ENCODE assay signal across 8 cellular contexts in the genomic region with DNA sequence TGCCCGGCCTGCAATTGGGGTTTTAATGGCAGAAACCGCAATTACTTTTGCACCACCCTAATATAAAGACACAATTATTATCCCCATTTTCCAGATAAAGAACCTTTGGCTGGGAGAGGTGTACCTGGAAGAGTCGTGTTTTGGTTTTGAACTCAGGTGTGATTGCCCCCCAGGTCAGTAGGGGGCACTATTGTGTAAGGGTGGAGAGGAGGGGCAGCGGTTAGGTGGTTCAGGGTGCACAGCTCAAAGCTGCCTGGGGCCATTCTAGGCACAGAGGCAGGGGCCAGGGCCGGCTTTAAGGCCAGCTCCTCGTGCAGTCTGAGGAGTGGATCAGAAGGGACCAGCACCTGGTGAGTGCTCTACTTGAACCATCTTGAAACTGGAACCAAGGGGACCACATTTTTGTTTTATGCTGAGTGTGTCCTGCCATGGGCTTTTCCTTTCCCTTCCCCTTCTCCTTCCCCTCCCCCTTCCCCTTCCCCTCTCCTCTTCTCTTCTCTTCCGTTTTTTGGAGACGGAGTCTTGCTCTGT. TPM values are rescaled to one million over a fixed set of nuclear protein-coding genes. Genes with fewer than 3 reads are reported as not detected.
DNase-seq lines count a peak whose midpoint lies in the region; ATAC-seq and TF ChIP-seq lines count a peak whose summit lies in the region.

No MANE protein-coding gene starts in this region.

- H3K27me3 ChIP-seq in AG04450 (ENCODE audit: control insufficient read depth, insufficient read depth, low read length) = no peaks in the 10 kb centered on the region
- no peaks in the 10 kb centered on the region for H3K27me3 ChIP-seq in aorta (ENCODE audit: control insufficient read depth in 1 of 2, insufficient read depth in 2 of 2, low read length in 1 of 2)

- POLR2A ChIA-PET in AG04450 (lab: Yijun Ruan, JAX) = interaction anchor here (0.7 to 0.9 kb wide), 2 partner anchors 9 to 40 kb away, joined by 3 to 4 read pairs; no protein-coding TSS in a partner anchor

- H3K27ac Mint-ChIP-seq in activated CD4-positive, alpha-beta T cell treated with anti-CD3 and anti-CD28 coated beads, Interleukin-2, amount 10 ng/mL, durations not matched to agents 24 days and 14 days = no peak overlapping the region
- H3K27ac Mint-ChIP-seq in natural killer cell = no peak overlapping the region

- no peaks in the 10 kb centered on the region for H3K36me3 ChIP-seq in aorta (ENCODE audit: control insufficient read depth in 1 of 2, insufficient read depth in 2 of 2, low read length in 1 of 2)

- peaks cover 25% of the 10 kb centered on the region for H3K4me1 Mint-ChIP-seq in activated CD4-positive, alpha-beta T cell treated with anti-CD3 and anti-CD28 coated beads, Interleukin-2, amount 10 ng/mL, durations not matched to agents 24 days and 14 days
- peaks cover 12 to 20% of the 10 kb centered on the region in 2 donors for H3K4me1 Mint-ChIP-seq in natural killer cell

- CTCF ChIA-PET in AG04450 (lab: Charles Lee) = interaction anchor here (0.6 to 3.4 kb wide), 6 partner anchors 40 to 173 kb away, joined by 3 to 22 read pairs (median 3); no protein-coding TSS in a partner anchor

- ATAC-seq in natural killer cell = peak; percentile 83 to 90 (median 88)
- ATAC-seq in aorta (ENCODE audit: low FRiP score) = peak; percentile 69
- ATAC-seq in HG03442 (IDR thresholded peaks at IDR 0.05; ENCODE audit: unreplicated experiment) = no peak

- no peak overlapping the region for H3K4me3 Mint-ChIP-seq in activated CD4-positive, alpha-beta T cell treated with anti-CD3 and anti-CD28 coated beads, Interleukin-2, amount 10 ng/mL, durations not matched to agents 24 days and 14 days
- H3K4me3 Mint-ChIP-seq in natural killer cell = no peak overlapping the region

- H3K4me3 ChIP-seq in AG04450 (ENCODE audit: low read depth, low read length) = no peak overlapping the region
- H3K4me3 ChIP-seq in GM12875 (ENCODE audit: low read depth, low read length) = no peak overlapping the region
- no peak overlapping the region for H3K4me3 ChIP-seq in aorta (ENCODE audit: low read length in 2 of 2)

- peak; percentile 67 for TF ChIP-seq CTCF in AG04450 (IDR thresholded peaks at IDR 0.05; ENCODE audit: low read depth, low read length)
- peak; percentile 82 for TF ChIP-seq CTCF in GM12875 (IDR thresholded peaks at IDR 0.05; ENCODE audit: borderline replicate concordance, insufficient read depth, low read depth, low read length)
- peak; percentile 74 for TF ChIP-seq CTCF in natural killer cell (IDR thresholded peaks at IDR 0.05)

- no peak for DNase-seq in AG04450 (ENCODE audit: low read depth, low spot score)
- DNase-seq in NCI-H345 treated with DMSO at 0.1 percent for 48 hours (lab: John Stamatoyannopoulos, UW; ENCODE audit: unreplicated experiment) = peak; percentile 16
- peak; percentile 94 for DNase-seq in activated CD4-positive, alpha-beta T cell treated with anti-CD3 and anti-CD28 coated beads, Interleukin-2, amount 10 ng/mL, durations not matched to agents 24 days and 14 days
- peak; percentile 68 for DNase-seq in effector CD8-positive, alpha-beta T cell (lab: John Stamatoyannopoulos, UW)
- DNase-seq in natural killer cell = peak; percentile 63
- DNase-seq in aorta = peak in 1 of 2 donors; percentile 72

- H3K9me3 ChIP-seq in AG04450 (ENCODE audit: control insufficient read depth, insufficient read depth, low read length) (no peaks in the 10 kb centered on the region), aorta (ENCODE audit: control insufficient read depth, low read length) (no peaks in the 10 kb centered on the region)

- no peaks in the 10 kb centered on the region for H3K4me1 ChIP-seq in aorta (ENCODE audit: control insufficient read depth in 1 of 2, insufficient read depth in 2 of 2, low read length in 2 of 2)

- no peak overlapping the region for H3K27ac ChIP-seq in AG04450 (ENCODE audit: low read depth, low read length)
- no peak overlapping the region for H3K27ac ChIP-seq in aorta (ENCODE audit: low read depth in 1 of 2, low read length in 2 of 2)

- intact Hi-C loops in activated CD4-positive, alpha-beta T cell treated with anti-CD3 and anti-CD28 coated beads, Interleukin-2, amount 10 ng/mL, durations not matched to agents 24 days and 14 days (cut with micrococcal nuclease) = loop anchor here (1.0 to 2.0 kb wide), 3 partner anchors 20 to 64 kb away; no protein-coding TSS in a partner anchor
- intact Hi-C loops in natural killer cell (cut with micrococcal nuclease) (loop anchor here (1.0 kb wide), 2 partner anchors 41 to 64 kb away; no protein-coding TSS in a partner anchor), aorta (cut with DNase I) (loop anchor here in 1 of 2 donors (2.0 kb wide), 1 partner anchor 64 kb away; no protein-coding TSS in a partner anchor)

- no peaks in the 10 kb centered on the region for H3K9me3 Mint-ChIP-seq in activated CD4-positive, alpha-beta T cell treated with anti-CD3 and anti-CD28 coated beads, Interleukin-2, amount 10 ng/mL, durations not matched to agents 24 days and 14 days
- no peaks in the 10 kb centered on the region for H3K9me3 Mint-ChIP-seq in natural killer cell

- no peaks in the 10 kb centered on the region for H3K36me3 Mint-ChIP-seq in activated CD4-positive, alpha-beta T cell treated with anti-CD3 and anti-CD28 coated beads, Interleukin-2, amount 10 ng/mL, durations not matched to agents 24 days and 14 days (ENCODE audit: low read depth)
- H3K36me3 Mint-ChIP-seq in natural killer cell = no peaks in the 10 kb centered on the region

- 37 to 42% methylated on average over 8 of the region's 8 CpGs for WGBS in aorta, 2 donors

- no peaks in the 10 kb centered on the region for H3K27me3 Mint-ChIP-seq in activated CD4-positive, alpha-beta T cell treated with anti-CD3 and anti-CD28 coated beads, Interleukin-2, amount 10 ng/mL, durations not matched to agents 24 days and 14 days
- H3K27me3 Mint-ChIP-seq in natural killer cell (ENCODE audit: low read depth in 2 of 2) = no peaks in the 10 kb centered on the region

RNA-seq across cellular contexts. Expression of gene FCGRT, which starts 5.8 kb away (rescaled TPM):
- polyA plus RNA-seq in AG04450 (2011; rRNA removed) (46.1 and 68.1 TPM in 2 replicates), aorta (100 to 1,000 TPM; 146 to 162 TPM)
- polyA minus RNA-seq in AG04450 (2011; rRNA and poly(A)+ RNA removed) = 21.6 and 22.1 TPM in 2 replicates
- total RNA-seq in activated CD4-positive, alpha-beta T cell treated with anti-CD3 and anti-CD28 coated beads, Interleukin-2, amount 10 ng/mL, durations not matched to agents 24 days and 14 days = 0.99 and 1.1 TPM in 2 replicates
- total RNA-seq in natural killer cell (10 to 100 TPM; 13.5 to 39.2 (median 19.9) TPM), aorta (100 to 1,000 TPM; 204 to 287 TPM)

RNA-seq across cellular contexts. Expression of gene RPS11, which starts 10.4 kb away (rescaled TPM):
- polyA plus RNA-seq in AG04450 (2011; rRNA removed) (1,562 and 2,122 TPM in 2 replicates), aorta (1,000 to 10,000 TPM; 4,943 to 7,722 TPM)
- polyA minus RNA-seq in AG04450 (2011; rRNA and poly(A)+ RNA removed) = 912 and 1,125 TPM in 2 replicates
- total RNA-seq in activated CD4-positive, alpha-beta T cell treated with anti-CD3 and anti-CD28 coated beads, Interleukin-2, amount 10 ng/mL, durations not matched to agents 24 days and 14 days = 2,059 and 2,078 TPM in 2 replicates
- total RNA-seq in natural killer cell (1,000 to 10,000 TPM; 1,427 to 1,714 (median 1,549) TPM), aorta (1,000 to 10,000 TPM; 1,366 to 1,509 TPM)

RNA-seq across cellular contexts. Expression of gene RPL13A, which starts 19.2 kb away (rescaled TPM):
- polyA plus RNA-seq in AG04450 (2011; rRNA removed) (3,816 and 4,938 TPM in 2 replicates), aorta (1,000 to 10,000 TPM; 3,431 to 4,797 TPM)
- 1,026 and 1,599 TPM in 2 replicates for polyA minus RNA-seq in AG04450 (2011; rRNA and poly(A)+ RNA removed)
- total RNA-seq in activated CD4-positive, alpha-beta T cell treated with anti-CD3 and anti-CD28 coated beads, Interleukin-2, amount 10 ng/mL, durations not matched to agents 24 days and 14 days = 3,031 and 3,032 TPM in 2 replicates
- total RNA-seq in natural killer cell (1,000 to 10,000 TPM; 1,881 to 2,284 (median 2,283) TPM), aorta (1,000 to 10,000 TPM; 1,716 to 1,917 TPM)

RNA-seq across cellular contexts. Expression of gene RCN3, which starts 21.2 kb away (rescaled TPM):
- polyA plus RNA-seq in AG04450 (2011; rRNA removed) = 14.7 and 29.4 TPM in 2 replicates
- polyA minus RNA-seq in AG04450 (2011; rRNA and poly(A)+ RNA removed) = 7.7 and 9.4 TPM in 2 replicates
- total RNA-seq in activated CD4-positive, alpha-beta T cell treated with anti-CD3 and anti-CD28 coated beads, Interleukin-2, amount 10 ng/mL, durations not matched to agents 24 days and 14 days = 2.0 and 4.3 TPM in 2 replicates
- 1 to 10 TPM; 2.4 to 4.7 (median 3.0) TPM for total RNA-seq in natural killer cell
- total RNA-seq in aorta = 10 to 100 TPM; 82.6 to 90.2 TPM
- 100 to 1,000 TPM in 1 of 2 donors, 10 to 100 TPM in 1; 50.5 to 165 TPM for polyA plus RNA-seq in aorta

RNA-seq across cellular contexts. Expression of gene FLT3LG, which starts 32.6 kb away (rescaled TPM):
- polyA plus RNA-seq in AG04450 (2011; rRNA removed) = 3.7 and 5.9 TPM in 2 replicates
- 0.87 and 1.9 TPM in 2 replicates for polyA minus RNA-seq in AG04450 (2011; rRNA and poly(A)+ RNA removed)
- 51.8 and 57.6 TPM in 2 replicates for total RNA-seq in activated CD4-positive, alpha-beta T cell treated with anti-CD3 and anti-CD28 coated beads, Interleukin-2, amount 10 ng/mL, durations not matched to agents 24 days and 14 days
- total RNA-seq in natural killer cell = 10 to 100 TPM; 44.7 to 65.7 (median 64.8) TPM
- total RNA-seq in aorta = 10 to 100 TPM in 1 of 2 donors, 1 to 10 TPM in 1; 6.3 to 17.6 TPM
- polyA plus RNA-seq in aorta = 10 to 100 TPM; 15.9 to 36.0 TPM

Comparison
In these comparisons a context has a peak if more than half of its experiments do, and no peak if none do; other contexts are left out.
1. RNA of gene FCGRT, which starts 5.8 kb away (total RNA-seq): 204 to 287 TPM in aorta; 13.5 to 39.2 TPM in natural killer cell and 0.99 to 1.1 TPM in activated CD4-positive, alpha-beta T cell treated with anti-CD3 and anti-CD28 coated beads, Interleukin-2, amount 10 ng/mL, durations not matched to agents 24 days and 14 days; every median in the first group is over 4 times any median in the second.
2. Peak in every context shown above with its lines, with median percentiles within 50 percentile points of each other: CTCF ChIP-seq.